ENCODE assay signal across 8 cellular contexts in genomic region chr5:33470544-33470943, GRCh38.
DNase-seq lines count a peak whose midpoint lies in the region; ATAC-seq and TF ChIP-seq lines count a peak whose summit lies in the region.

No MANE protein-coding gene starts in this region.

- ATAC-seq in GM19328 (IDR thresholded peaks at IDR 0.05; ENCODE audit: unreplicated experiment) (no peak), HG02938 (IDR thresholded peaks at IDR 0.05; ENCODE audit: unreplicated experiment) (no peak)

- no peak for TF ChIP-seq POLR2A in erythroblast (IDR thresholded peaks at IDR 0.05; ENCODE audit: low read length)

- no peak overlapping the region for H3K4me3 ChIP-seq in skeletal muscle cell (ENCODE audit: low read depth, low read length)

- DNase-seq in NCI-H82 (lab: John Stamatoyannopoulos, UW), result peak; percentile 26
- DNase-seq in NCI-H82 treated with DMSO at 0.1 percent for 48 hours (lab: John Stamatoyannopoulos, UW; ENCODE audit: unreplicated experiment), result no peak
- DNase-seq in NCI-H748 treated with DMSO at 0.1 percent for 48 hours (lab: John Stamatoyannopoulos, UW), result peak; percentile 53
- DNase-seq in erythroblast (lab: John Stamatoyannopoulos, UW), result peak; percentile 11 to 17
- peak; percentile 49 for DNase-seq in skeletal muscle cell (ENCODE audit: low read depth)
- no peak for DNase-seq in NCI-H2029 (lab: John Stamatoyannopoulos, UW)

Comparison
In these comparisons a context has a peak if more than half of its experiments do, and no peak if none do; other contexts are left out.
1. DNase-seq: peak in NCI-H82 (single experiment), NCI-H748 treated with DMSO at 0.1 percent for 48 hours (single experiment), erythroblast (2 of 2) and skeletal muscle cell (single experiment); none in NCI-H82 treated with DMSO at 0.1 percent for 48 hours (single experiment) and NCI-H2029 (single experiment).